12 cellular contexts compared by ENCODE assay signal in genomic region chr2:215998636-215999035, GRCh38.
"Had no signal": no experiment of that assay in that cellular context is flagged by ENCODE, and none has a peak within 500 bp of the region (broad histone marks: within the 10 kb centered on the region; RNA-seq: fewer than 3 reads in every experiment).

No MANE protein-coding gene starts in this region.

- H3K4me1 ChIP-seq: thyroid gland had no signal

- DNase-seq: activated CD4-positive, alpha-beta T cell treated with anti-CD3 and anti-CD28 coated beads, Interleukin-2, amount 50 U/mL, for 4 hours; activated effector memory CD4-positive, alpha-beta T cell treated with anti-CD3 and anti-CD28 coated beads, Interleukin-2, amount 50 U/mL, for 16 hours; activated naive CD4-positive, alpha-beta T cell treated with anti-CD3 and anti-CD28 coated beads, Interleukin-2, amount 50 U/mL, for 16 hours; activated T-cell treated with anti-CD3 and anti-CD28 coated beads, Interleukin-2, amount 50 U/mL, for 72 hours; glutamatergic neuron; left ventricle myocardium superior; retina; spleen; stimulated activated naive B cell treated with anti-CD40 and anti-IgM and Interleukin-4, amounts not matched to agents 10 μg/mL and 1 μg/mL and 100 μg/mL, for 72 hours; thyroid gland had no signal

- H3K9me3 ChIP-seq: neutrophil, spleen, thyroid gland had no signal

- H3K4me3 ChIP-seq: spleen, thyroid gland had no signal

- H3K27me3 ChIP-seq: neutrophil, spleen, thyroid gland had no signal

- ATAC-seq: activated T-cell treated with anti-CD3 and anti-CD28 coated beads, Interleukin-2, amount 50 U/mL, for 72 hours; left ventricle myocardium superior; natural killer cell treated with Interleukin-12 subunit alpha and Interleukin-12 subunit beta and Interleukin-15 and Interleukin-18, amount 100 ng/mL, for 72 hours; stimulated activated naive B cell treated with anti-CD40 and anti-IgM and Interleukin-4, amounts not matched to agents 10 μg/mL and 1 μg/mL and 100 μg/mL, for 72 hours had no signal
